1 cellular context compared by ENCODE assay signal in genomic region chr3:156554842-156555687, GRCh38.
TF ChIP-seq lines count a peak whose summit lies in the region.

SSR3 (minus strand) TSS chr3:156555117; CDS start chr3:156555089, 28 bp downstream.

TF ChIP-seq in HepG2, 621 proteins besides CTCF, POLR2A, EP300 and RAD21 (continued from another document and continues in another):
- TF ChIP-seq ZNF318 (CRISPR knock-in tag; IDR thresholded peaks at IDR 0.05) (no peak), HOXA7 (CRISPR knock-in tag; IDR thresholded peaks at IDR 0.05) (no peak), ZFP36L2 (CRISPR knock-in tag; IDR thresholded peaks at IDR 0.05) (no peak), GPBP1L1 (CRISPR knock-in tag; IDR thresholded peaks at IDR 0.05) (no peak), TBX3 (IDR thresholded peaks at IDR 0.05; ENCODE audit: borderline replicate concordance) (peak; percentile 28; the same call in 1 of the 2 replicates), TFAP4 (IDR thresholded peaks at IDR 0.05; ENCODE audit: borderline replicate concordance, low read depth) (peak; percentile 65; the same call in 1 of the 2 replicates), SATB2 (CRISPR knock-in tag; IDR thresholded peaks at IDR 0.05) (no peak), YEATS2 (CRISPR knock-in tag; IDR thresholded peaks at IDR 0.05; ENCODE audit: borderline replicate concordance) (peak; percentile 81), ZNF567 (CRISPR knock-in tag; IDR thresholded peaks at IDR 0.05; ENCODE audit: borderline replicate concordance) (no peak), ZFP1 (CRISPR knock-in tag; IDR thresholded peaks at IDR 0.05) (no peak), ZNF12 (CRISPR knock-in tag; IDR thresholded peaks at IDR 0.05) (no peak), ASH2L (IDR thresholded peaks at IDR 0.05; ENCODE audit: insufficient read length, low read depth, low read length) (peak; percentile 83), SSRP1 (CRISPR knock-in tag; IDR thresholded peaks at IDR 0.05) (no peak), ZBTB7A (CRISPR knock-in tag; IDR thresholded peaks at IDR 0.05) (no peak), JUND (CRISPR knock-in tag; IDR thresholded peaks at IDR 0.05) (no peak), ZNF589 (CRISPR knock-in tag; conservative IDR thresholded peaks at IDR 0.05) (no peak), ZNF30 (CRISPR knock-in tag; IDR thresholded peaks at IDR 0.05) (no peak), ZNF577 (CRISPR knock-in tag; IDR thresholded peaks at IDR 0.05; ENCODE audit: borderline replicate concordance, low read depth) (no peak), ZNF784 (CRISPR knock-in tag; IDR thresholded peaks at IDR 0.05; ENCODE audit: borderline replicate concordance) (no peak; the same call in 1 of the 2 replicates), HMGXB3 (CRISPR knock-in tag; IDR thresholded peaks at IDR 0.05; ENCODE audit: borderline replicate concordance) (peak; percentile 99), ZNF407 (CRISPR knock-in tag; IDR thresholded peaks at IDR 0.05; ENCODE audit: not compliant biosample characterization) (no peak), ZBTB25 (CRISPR knock-in tag; IDR thresholded peaks at IDR 0.05) (no peak), ZNF512 (CRISPR knock-in tag; IDR thresholded peaks at IDR 0.05) (no peak), ARNT (IDR thresholded peaks at IDR 0.05) (no peak)
